In the genomic region with DNA sequence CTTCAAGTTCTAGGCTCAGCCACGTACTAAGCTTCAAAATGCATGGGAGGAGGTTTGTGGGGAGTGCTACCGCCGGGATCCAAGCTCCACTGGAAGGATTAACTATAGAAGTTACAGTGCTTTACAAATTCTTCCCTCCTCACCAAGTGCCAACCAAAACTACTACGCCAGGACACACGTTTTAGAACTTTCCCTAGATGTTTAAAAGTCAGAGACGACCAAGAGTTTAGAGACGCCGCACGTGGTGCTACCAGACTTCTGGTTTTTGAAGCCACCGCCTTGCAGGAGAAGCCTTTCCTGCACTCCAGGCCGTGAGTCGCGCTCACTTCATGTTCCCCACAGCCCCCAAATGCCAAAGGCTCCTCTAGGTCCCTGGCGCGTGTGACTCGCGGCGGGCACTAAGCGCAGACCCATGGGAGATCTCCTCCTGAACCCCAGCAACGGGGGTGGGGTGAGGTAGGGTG, we compare ENCODE assay signal across 8 cellular contexts. TPM values are rescaled to one million over a fixed set of nuclear protein-coding genes. Genes with fewer than 3 reads are reported as not detected.
DNase-seq lines count a peak whose midpoint lies in the region; ATAC-seq and TF ChIP-seq lines count a peak whose summit lies in the region.

No MANE protein-coding gene starts in this region.

- H3K4me3 ChIP-seq in fibroblast of pulmonary artery (replicated peaks; ENCODE audit: low read depth, low read length), result peak overlapping the region; percentile 93

- DNase-seq in NCI-H1092 treated with DMSO at 0.1 percent for 48 hours (lab: John Stamatoyannopoulos, UW), result peak; percentile 12
- DNase-seq in NCI-H1092 (lab: John Stamatoyannopoulos, UW), result no peak
- DNase-seq in activated CD8-positive, alpha-beta T cell treated with anti-CD3 and anti-CD28 coated beads, Interleukin-2, amount 10 ng/mL, durations not matched to agents 7 days and 5 days, result peak; percentile 48
- DNase-seq in fibroblast of pulmonary artery (ENCODE audit: low read depth), result peak; percentile 26
- peak; percentile 42 for DNase-seq in nephron progenitor cell
- DNase-seq in GM13976 (ENCODE audit: low spot score), result no peak
- no peak for DNase-seq in middle frontal gyrus (ENCODE audit: extremely low spot score, low spot score)

- POLR2A ChIA-PET in activated CD8-positive, alpha-beta T cell treated with anti-CD3 and anti-CD28 coated beads, Interleukin-2, amount 10 ng/mL, durations not matched to agents 7 days and 5 days (lab: Charles Lee), result interaction anchor here (0.9 to 2.5 kb wide), 16 partner anchors 10 to 391 kb away, joined by 3 to 37 read pairs (median 6); partner anchors contain the start of genes CCDC134, CENPM, MEI1 and SMDT1

- CTCF ChIA-PET in activated CD8-positive, alpha-beta T cell treated with anti-CD3 and anti-CD28 coated beads, Interleukin-2, amount 10 ng/mL, durations not matched to agents 7 days and 5 days (lab: Charles Lee), result interaction anchor here (0.6 to 5.4 kb wide), 5 partner anchors 10 to 238 kb away, joined by 3 to 50 read pairs (median 3); partner anchors contain the start of gene MEI1

- H3K27me3 Mint-ChIP-seq in activated CD8-positive, alpha-beta T cell treated with anti-CD3 and anti-CD28 coated beads, Interleukin-2, amount 10 ng/mL, durations not matched to agents 7 days and 5 days (ENCODE audit: low read depth), result no peaks in the 10 kb centered on the region
- peaks cover 4% of the 10 kb centered on the region for H3K27me3 Mint-ChIP-seq in nephron progenitor cell (ENCODE audit: low read depth, poor library complexity)

- TF ChIP-seq EP300 in Ishikawa (IDR thresholded peaks at IDR 0.05; ENCODE audit: borderline replicate concordance), result no peak

- H3K9me3 Mint-ChIP-seq in activated CD8-positive, alpha-beta T cell treated with anti-CD3 and anti-CD28 coated beads, Interleukin-2, amount 10 ng/mL, durations not matched to agents 7 days and 5 days (ENCODE audit: insufficient read depth), result no peaks in the 10 kb centered on the region
- no peaks in the 10 kb centered on the region for H3K9me3 Mint-ChIP-seq in nephron progenitor cell

- peak overlapping the region; percentile 99 for H3K27ac Mint-ChIP-seq in activated CD8-positive, alpha-beta T cell treated with anti-CD3 and anti-CD28 coated beads, Interleukin-2, amount 10 ng/mL, durations not matched to agents 7 days and 5 days
- peak overlapping the region; percentile 99 for H3K27ac Mint-ChIP-seq in nephron progenitor cell

- H3K4me1 Mint-ChIP-seq in activated CD8-positive, alpha-beta T cell treated with anti-CD3 and anti-CD28 coated beads, Interleukin-2, amount 10 ng/mL, durations not matched to agents 7 days and 5 days (ENCODE audit: low read depth), result peaks cover 37% of the 10 kb centered on the region
- peaks cover 17% of the 10 kb centered on the region for H3K4me1 Mint-ChIP-seq in nephron progenitor cell

- ATAC-seq in activated CD8-positive, alpha-beta T cell treated with anti-CD3 and anti-CD28 coated beads, Interleukin-2, amount 10 ng/mL, durations not matched to agents 7 days and 5 days, result peak; percentile 20

- no peak for TF ChIP-seq CTCF in fibroblast of pulmonary artery (IDR thresholded peaks at IDR 0.05; ENCODE audit: low read length, missing control alignments)
- no peak for TF ChIP-seq CTCF in nephron progenitor cell (IDR thresholded peaks at IDR 0.05)
- no peak for TF ChIP-seq CTCF in GM13976 (IDR thresholded peaks at IDR 0.05; ENCODE audit: borderline replicate concordance, control extremely low read depth, extremely low read depth, insufficient read depth, missing control alignments)

- no peak for TF ChIP-seq RAD21 in Ishikawa (IDR thresholded peaks at IDR 0.05; ENCODE audit: low read depth)

- in situ Hi-C loops in GM13976 (cut with MboI; ENCODE audit: low sequenced_read_pairs, unreplicated experiment), result no loop called here

- peaks cover 14% of the 10 kb centered on the region for H3K36me3 Mint-ChIP-seq in activated CD8-positive, alpha-beta T cell treated with anti-CD3 and anti-CD28 coated beads, Interleukin-2, amount 10 ng/mL, durations not matched to agents 7 days and 5 days (ENCODE audit: low read depth)
- no peaks in the 10 kb centered on the region for H3K36me3 Mint-ChIP-seq in nephron progenitor cell (ENCODE audit: low read depth)

- peak overlapping the region; percentile 88 for H3K4me3 Mint-ChIP-seq in activated CD8-positive, alpha-beta T cell treated with anti-CD3 and anti-CD28 coated beads, Interleukin-2, amount 10 ng/mL, durations not matched to agents 7 days and 5 days
- H3K4me3 Mint-ChIP-seq in nephron progenitor cell, result peak overlapping the region; percentile 90

TF ChIP-seq in Ishikawa, 13 proteins besides CTCF, POLR2A, EP300 and RAD21:
- TF ChIP-seq NFIC (IDR thresholded peaks at IDR 0.05) (no peak), FOXM1 (IDR thresholded peaks at IDR 0.05; ENCODE audit: borderline replicate concordance, low read depth) (no peak), MAX (IDR thresholded peaks at IDR 0.05) (peak; percentile 87)

RNA-seq across cellular contexts. Expression of gene SNU13, which starts 0.7 kb away (rescaled TPM):
- 100 to 1,000 TPM; 185 to 200 TPM for total RNA-seq in activated CD8-positive, alpha-beta T cell treated with anti-CD3 and anti-CD28 coated beads, Interleukin-2, amount 10 ng/mL, durations not matched to agents 7 days and 5 days

RNA-seq across cellular contexts. Expression of gene MEI1, which starts 11.4 kb away (rescaled TPM):
- total RNA-seq in activated CD8-positive, alpha-beta T cell treated with anti-CD3 and anti-CD28 coated beads, Interleukin-2, amount 10 ng/mL, durations not matched to agents 7 days and 5 days, result 10 to 100 TPM; 48.1 to 48.4 TPM

Comparison
In these comparisons a context has a peak if more than half of its experiments do, and no peak if none do; other contexts are left out.
1. DNase-seq: peak in NCI-H1092 treated with DMSO at 0.1 percent for 48 hours (single experiment), activated CD8-positive, alpha-beta T cell treated with anti-CD3 and anti-CD28 coated beads, Interleukin-2, amount 10 ng/mL, durations not matched to agents 7 days and 5 days (single experiment), fibroblast of pulmonary artery (single experiment) and nephron progenitor cell (single experiment); none in NCI-H1092 (single experiment), GM13976 (single experiment) and middle frontal gyrus (single experiment).